ENCODE assay signal across 19 cellular contexts in genomic region chr11:10612217-10612862, GRCh38. TPM values are rescaled to one million over a fixed set of nuclear protein-coding genes. Genes with fewer than 3 reads are reported as not detected.
DNase-seq lines count a peak whose midpoint lies in the region; ATAC-seq, FAIRE-seq and TF ChIP-seq lines count a peak whose summit lies in the region.
"Had no signal": no experiment of that assay in that cellular context is flagged by ENCODE, and none has a peak within 500 bp of the region (broad histone marks: within the 10 kb centered on the region; RNA-seq: fewer than 3 reads in every experiment).

No MANE protein-coding gene starts in this region.

- TF ChIP-seq CTCF in gastroesophageal sphincter (IDR thresholded peaks at IDR 0.05) = no peak
- TF ChIP-seq CTCF in thoracic aorta (IDR thresholded peaks at IDR 0.05) = no peak
- no peak for TF ChIP-seq CTCF in D721Med (IDR thresholded peaks at IDR 0.05; ENCODE audit: insufficient read depth, missing control alignments)
- TF ChIP-seq CTCF in brain microvascular endothelial cell (IDR thresholded peaks at IDR 0.05; ENCODE audit: low read depth, low read length, missing control alignments) = no peak

- H3K4me1 ChIP-seq in gastroesophageal sphincter = peaks cover 3 to 33% (median 6%) of the 10 kb centered on the region in 3 donors
- peaks cover 32 to 63% of the 10 kb centered on the region in 2 donors for H3K4me1 ChIP-seq in thoracic aorta (ENCODE audit: control insufficient read depth in 1 of 2, low read depth in 2 of 2)
- H3K4me1 ChIP-seq: parathyroid adenoma, suprapubic skin had no signal

- H3K27ac ChIP-seq in gastroesophageal sphincter = peak overlapping the region in 3 of 4 donors; percentile 53 to 85 (median 53)
- peak overlapping the region; percentile 72 to 80 for H3K27ac ChIP-seq in thoracic aorta
- H3K27ac ChIP-seq in brain microvascular endothelial cell = no peak overlapping the region
- H3K27ac ChIP-seq: GM23248, parathyroid adenoma, suprapubic skin had no signal

- H3K27me3 ChIP-seq in gastroesophageal sphincter (no peaks in the 10 kb centered on the region), thoracic aorta (replicated peaks; ENCODE audit: insufficient read depth) (no peaks in the 10 kb centered on the region), brain microvascular endothelial cell (replicated peaks) (no peaks in the 10 kb centered on the region)
- H3K27me3 ChIP-seq: suprapubic skin had no signal

- in situ Hi-C loops in brain microvascular endothelial cell (cut with HindIII; ENCODE audit: low pct_ligation_motif_present, low sequenced_read_pairs) = no loop called here

- DNase-seq in KG1 (lab: John Stamatoyannopoulos, UW) (peak; percentile 43), OCI-M1 (lab: John Stamatoyannopoulos, UW) (peak; percentile 68), thoracic aorta (ENCODE audit: low spot score) (no peak), D721Med (ENCODE audit: insufficient read length, low spot score) (no peak), brain microvascular endothelial cell (no peak), DMS53 treated with DMSO at 0.1 percent for 48 hours (lab: John Stamatoyannopoulos, UW; ENCODE audit: unreplicated experiment) (no peak)
- DNase-seq: activated effector memory CD4-positive, alpha-beta T cell treated with anti-CD3 and anti-CD28 coated beads, Interleukin-2, amount 50 U/mL, for 16 hours; central memory CD4-positive, alpha-beta T cell; glutamatergic neuron; GM23248; immature natural killer cell; naive thymus-derived CD8-positive, alpha-beta T cell; NCI-H1048; NCI-H524 treated with DMSO at 0.1 percent for 48 hours; SHP77 treated with DMSO at 0.1 percent for 48 hours had no signal

- 50 to 81% methylated on average over 3 to 4 of the region's 4 CpGs for WGBS in gastroesophageal sphincter (ENCODE audit: low coverage in 1 of 2), 2 donors

- H3K4me3 ChIP-seq in gastroesophageal sphincter (no peak overlapping the region), thoracic aorta (no peak overlapping the region), brain microvascular endothelial cell (ENCODE audit: low read depth, low read length) (no peak overlapping the region)
- H3K4me3 ChIP-seq: GM23248, suprapubic skin had no signal

- ATAC-seq in gastroesophageal sphincter = no peak
- ATAC-seq in thoracic aorta (ENCODE audit: insufficient number of reproducible peaks, low FRiP score, low read depth) = no peak
- ATAC-seq: esophagus mucosa; naive thymus-derived CD8-positive, alpha-beta T cell had no signal

- H3K36me3 ChIP-seq in gastroesophageal sphincter (peaks cover 0 to 53% of the 10 kb centered on the region in 2 donors), thoracic aorta (peaks cover 33% of the 10 kb centered on the region), brain microvascular endothelial cell (replicated peaks) (no peaks in the 10 kb centered on the region)
- H3K36me3 ChIP-seq: suprapubic skin had no signal

- H3K9me3 ChIP-seq in gastroesophageal sphincter (no peaks in the 10 kb centered on the region), thoracic aorta (no peaks in the 10 kb centered on the region)
- H3K9me3 ChIP-seq: suprapubic skin had no signal

- no peak for TF ChIP-seq POLR2A in gastroesophageal sphincter (IDR thresholded peaks at IDR 0.05)

- no peak for FAIRE-seq in D721Med (lab: Jason Lieb, UNC)

- TF ChIP-seq EP300 in gastroesophageal sphincter (IDR thresholded peaks at IDR 0.05) = no peak

RNA-seq across cellular contexts. Expression of gene LYVE1, which starts 43.9 kb away (rescaled TPM):
- total RNA-seq in gastroesophageal sphincter = 100 to 1,000 TPM in 2 of 4 donors, 10 to 100 TPM in 2; 13.2 to 191 (median 102) TPM
- 100 to 1,000 TPM in 1 of 2 donors, 10 to 100 TPM in 1; 81.5 to 121 TPM for total RNA-seq in thoracic aorta
- total RNA-seq: GM23248; naive thymus-derived CD8-positive, alpha-beta T cell had no signal

Comparison
In these comparisons a context has a peak if more than half of its experiments do, and no peak if none do; other contexts are left out.
1. DNase-seq: peak in KG1 (single experiment) and OCI-M1 (single experiment); none in thoracic aorta (single experiment), D721Med (single experiment), brain microvascular endothelial cell (single experiment) and DMS53 treated with DMSO at 0.1 percent for 48 hours (single experiment).